Comparison of ENCODE assay signal across 31 cellular contexts in the genomic region with DNA sequence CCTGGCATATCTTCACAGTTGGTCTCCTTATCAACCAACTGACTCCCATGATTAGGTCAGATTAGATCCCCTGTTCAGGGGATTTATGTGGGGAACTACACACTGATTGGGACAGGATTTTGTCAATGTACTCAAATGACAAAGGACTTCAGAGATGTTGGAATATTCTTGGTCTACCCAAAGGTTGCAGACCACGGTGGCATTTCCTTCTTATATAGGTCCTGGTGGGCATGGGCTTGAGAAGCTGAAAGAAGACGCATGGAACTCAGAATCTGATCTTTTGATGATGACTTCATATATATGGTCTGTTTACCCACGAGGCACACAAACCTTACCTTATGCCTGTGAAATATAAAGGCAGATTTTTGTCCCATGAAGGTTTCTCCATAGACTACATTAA. TPM values are rescaled to one million over a fixed set of nuclear protein-coding genes. Genes with fewer than 3 reads are reported as not detected.
"Had no signal": no experiment of that assay in that cellular context is flagged by ENCODE, and none has a peak within 500 bp of the region (broad histone marks: within the 10 kb centered on the region; RNA-seq: fewer than 3 reads in every experiment).

No MANE protein-coding gene starts in this region.

- H3K36me3 ChIP-seq: colonic mucosa, gastrocnemius medialis had no signal

- ATAC-seq: effector memory CD8-positive, alpha-beta T cell; esophagus mucosa; foreskin keratinocyte; gastrocnemius medialis; gastroesophageal sphincter; heart left ventricle; heart right ventricle had no signal

- H3K27ac ChIP-seq: colonic mucosa, coronary artery, epithelial cell of prostate, esophagus squamous epithelium, foreskin keratinocyte, gastrocnemius medialis, heart left ventricle, heart right ventricle had no signal

- H3K27me3 ChIP-seq: colonic mucosa, dorsolateral prefrontal cortex, esophagus muscularis mucosa, esophagus squamous epithelium, foreskin keratinocyte, gastrocnemius medialis, gastroesophageal sphincter, heart left ventricle, heart right ventricle had no signal

- H3K9me3 ChIP-seq: colonic mucosa, esophagus muscularis mucosa, esophagus squamous epithelium, gastrocnemius medialis, gastroesophageal sphincter, heart left ventricle, heart right ventricle had no signal

- DNase-seq: colonic mucosa; cortex of kidney; dermis blood vessel endothelial cell; dorsolateral prefrontal cortex; effector CD4-positive, alpha-beta T cell; effector CD8-positive, alpha-beta T cell; effector memory CD4-positive, alpha-beta T cell; effector memory CD8-positive, alpha-beta T cell; erythroblast; esophagus squamous epithelium; foreskin fibroblast; foreskin keratinocyte; foreskin melanocyte; gastrocnemius medialis; glutamatergic neuron; head of caudate nucleus; heart left ventricle; heart right ventricle had no signal

- FAIRE-seq: colon, endometrium, endothelial cell of umbilical vein, frontal cortex had no signal

- H3K4me3 ChIP-seq: colonic mucosa, coronary artery, dorsolateral prefrontal cortex, esophagus muscularis mucosa, esophagus squamous epithelium, gastrocnemius medialis, gastroesophageal sphincter, heart left ventricle, heart right ventricle had no signal

- H3K4me1 ChIP-seq: colonic mucosa, foreskin keratinocyte had no signal

RNA-seq across cellular contexts. Expression of a gene that starts 33.4 kb away (rescaled TPM):
- total RNA-seq: dermis blood vessel endothelial cell, dermis microvascular lymphatic vessel endothelial cell, endodermal cell, endothelial cell of umbilical vein, fibroblast of villous mesenchyme, glomerular endothelial cell had no signal
- polyA plus RNA-seq: endothelial cell of umbilical vein, foreskin keratinocyte had no signal
